In the genomic region with DNA sequence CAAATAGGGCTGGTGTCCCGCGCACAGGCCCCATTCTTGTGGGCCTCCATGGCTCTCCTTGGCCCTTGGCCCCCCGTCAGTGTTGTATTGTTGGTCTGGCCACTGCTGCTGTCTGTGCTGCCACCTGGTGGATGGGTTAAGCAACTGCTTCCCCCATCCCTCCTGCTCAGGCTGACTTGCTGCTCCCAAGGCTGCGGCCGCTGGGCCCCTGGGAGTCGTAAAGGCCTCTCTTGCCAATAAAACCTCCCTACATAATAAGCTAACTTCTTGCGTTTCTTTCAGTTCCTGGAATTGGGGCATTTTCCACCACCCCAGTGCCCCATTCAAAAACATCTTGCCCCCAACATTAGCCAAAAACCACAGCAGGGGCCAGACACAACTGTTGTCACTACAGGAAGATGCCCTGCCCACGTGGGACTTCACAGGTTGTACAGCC, we compare ENCODE assay signal across 8 cellular contexts. TPM values are rescaled to one million over a fixed set of nuclear protein-coding genes. Genes with fewer than 3 reads are reported as not detected.
DNase-seq lines count a peak whose midpoint lies in the region; ATAC-seq, FAIRE-seq and TF ChIP-seq lines count a peak whose summit lies in the region.

No MANE protein-coding gene starts in this region.

- TF ChIP-seq CTCF in D721Med (IDR thresholded peaks at IDR 0.05; ENCODE audit: insufficient read depth, missing control alignments) = peak; percentile 74

- H3K27me3 ChIP-seq in MG63 = peaks cover 2% of the 10 kb centered on the region; the same call in 1 of the 2 replicates
- no peaks in the 10 kb centered on the region for H3K27me3 ChIP-seq in SJSA1 (replicated peaks)

- no peaks in the 10 kb centered on the region for H3K4me1 ChIP-seq in SJSA1 (replicated peaks)

- ATAC-seq in GM21528 (IDR thresholded peaks at IDR 0.05; ENCODE audit: low FRiP score, unreplicated experiment) = peak; percentile 70

- H3K4me3 ChIP-seq in MG63 = no peak overlapping the region
- no peak overlapping the region for H3K4me3 ChIP-seq in SJSA1

- no peaks in the 10 kb centered on the region; the same call in 1 of the 2 replicates for H3K9me3 ChIP-seq in MG63
- no peaks in the 10 kb centered on the region for H3K9me3 ChIP-seq in SJSA1 (replicated peaks)

- no peak overlapping the region for H3K27ac ChIP-seq in SJSA1

- H3K36me3 ChIP-seq in MG63 = no peaks in the 10 kb centered on the region
- no peaks in the 10 kb centered on the region for H3K36me3 ChIP-seq in SJSA1

- no peak for FAIRE-seq in D721Med (lab: Jason Lieb, UNC)
- FAIRE-seq in urothelium cell line (lab: Jason Lieb, UNC) = no peak

- peak; percentile 77 for DNase-seq in D721Med (ENCODE audit: insufficient read length, low spot score)
- peak; percentile 76 for DNase-seq in MG63
- peak; percentile 48 to 73 for DNase-seq in SJSA1 (ENCODE audit: low read depth in 1 of 2, low spot score in 2 of 2)
- DNase-seq in activated gamma-delta T cell treated with anti-CD3 and anti-CD28 coated beads, Interleukin-2, amount 50 U/mL, for 16 hours (ENCODE audit: low read depth) = peak; percentile 56
- peak; percentile 49 for DNase-seq in globus pallidus (ENCODE audit: low spot score)
- peak; percentile 69 for DNase-seq in pons (ENCODE audit: low spot score)
- peak; percentile 88 for DNase-seq in urothelium cell line (ENCODE audit: low spot score)

RNA-seq across cellular contexts. Expression of gene CD83, which starts 27.1 kb away (rescaled TPM):
- 0.89 and 2.2 TPM in 2 replicates for total RNA-seq in MG63 (2014; rRNA removed; shearing (Covaris generic); ENCODE audit: low replicate concordance)
- total RNA-seq in SJSA1 (2014; rRNA removed; shearing (Covaris generic)) = 15.9 and 24.6 TPM in 2 replicates
